8 cellular contexts compared by ENCODE assay signal in the genomic region with DNA sequence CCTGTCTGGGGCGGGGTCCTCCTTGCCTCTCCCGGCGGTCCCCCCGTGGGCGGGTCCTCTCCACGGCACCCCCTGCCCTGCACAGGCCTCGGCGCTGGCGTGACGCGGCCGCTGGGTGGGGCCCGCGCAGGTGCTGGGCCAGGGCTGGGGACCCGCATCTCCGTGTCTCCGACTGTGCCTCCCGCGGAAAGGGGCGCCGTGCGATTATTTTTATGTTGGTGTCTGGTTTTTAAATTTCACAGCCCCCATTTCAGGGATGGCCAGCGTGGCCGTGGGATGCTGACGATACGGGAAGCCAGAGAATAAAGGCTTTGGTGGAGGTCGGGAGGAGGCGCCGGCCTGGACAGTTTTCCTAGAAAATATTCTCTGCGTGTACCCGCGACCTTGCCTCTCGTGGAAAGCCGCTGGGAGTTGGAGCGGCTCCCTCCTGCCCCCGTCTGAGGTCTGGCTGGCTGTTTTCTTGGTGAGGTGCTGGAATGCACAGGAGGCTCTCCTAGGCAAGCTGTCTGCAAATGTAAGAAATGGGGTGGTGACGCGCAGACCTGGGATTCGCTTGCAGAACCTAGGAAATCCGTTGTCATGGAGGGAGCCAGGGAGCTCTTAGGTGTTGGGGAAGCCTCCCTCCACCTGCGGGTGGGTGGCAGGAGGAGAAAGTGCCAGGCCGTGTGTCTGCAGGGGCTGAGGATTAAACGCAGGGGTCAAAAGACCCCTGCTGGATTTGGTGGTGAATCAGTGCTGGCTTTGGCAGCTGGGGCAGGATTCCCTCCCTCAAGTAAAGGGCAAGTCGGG. TPM values are rescaled to one million over a fixed set of nuclear protein-coding genes. Genes with fewer than 3 reads are reported as not detected.
A peak's percentile ranks its signal among the peaks of the same experiment; 100 is the strongest.
DNase-seq lines count a peak whose midpoint lies in the region; ATAC-seq and TF ChIP-seq lines count a peak whose summit lies in the region.

No MANE protein-coding gene starts in this region.

- peak overlapping the region; percentile 52 for H3K4me3 ChIP-seq in WERI-Rb-1 (ENCODE audit: low read depth, low read length)
- peak overlapping the region; percentile 43 to 54 for H3K4me3 ChIP-seq in right atrium auricular region
- H3K4me3 ChIP-seq in BE2C (ENCODE audit: low read depth, low read length): no peak overlapping the region

- peaks cover 19% of the 10 kb centered on the region for H3K27me3 ChIP-seq in WERI-Rb-1 (ENCODE audit: insufficient read depth, low read depth, severe bottlenecking)
- H3K27me3 ChIP-seq in right atrium auricular region: no peaks in the 10 kb centered on the region
- peaks cover 37% of the 10 kb centered on the region for H3K27me3 ChIP-seq in BE2C

- ATAC-seq in HG03139 (IDR thresholded peaks at IDR 0.05; ENCODE audit: unreplicated experiment): no peak

- H3K9me3 ChIP-seq in WERI-Rb-1 (ENCODE audit: severe bottlenecking) (no peaks in the 10 kb centered on the region), right atrium auricular region (no peaks in the 10 kb centered on the region), BE2C (no peaks in the 10 kb centered on the region)

- H3K36me3 ChIP-seq in WERI-Rb-1 (no peaks in the 10 kb centered on the region), right atrium auricular region (no peaks in the 10 kb centered on the region), BE2C (no peaks in the 10 kb centered on the region)

- H3K4me1 ChIP-seq in right atrium auricular region (peaks cover 0 to 17% of the 10 kb centered on the region in 2 donors), BE2C (no peaks in the 10 kb centered on the region)

- TF ChIP-seq CTCF in WERI-Rb-1 (IDR thresholded peaks at IDR 0.05; ENCODE audit: low read depth, low read length): peak; percentile 28; the same call in 1 of the 2 replicates
- TF ChIP-seq CTCF in right atrium auricular region (IDR thresholded peaks at IDR 0.05): peak in 1 of 2 donors; percentile 38
- TF ChIP-seq CTCF in BE2C (IDR thresholded peaks at IDR 0.05; ENCODE audit: low read depth, low read length): no peak

- DNase-seq in COLO668 (lab: John Stamatoyannopoulos, UW; ENCODE audit: unreplicated experiment) (peak; percentile 4), WERI-Rb-1 (no peak), right atrium auricular region (ENCODE audit: low spot score) (no peak), pons (ENCODE audit: low spot score) (peak; percentile 28), NCI-H524 (lab: John Stamatoyannopoulos, UW) (no peak), NCI-H187 treated with DMSO at 0.1 percent for 48 hours (lab: John Stamatoyannopoulos, UW) (no peak), BE2C (no peak)

- H3K27ac ChIP-seq in WERI-Rb-1: no peak overlapping the region
- H3K27ac ChIP-seq in right atrium auricular region: no peak overlapping the region

RNA-seq across cellular contexts. Expression of gene JAKMIP3, which starts 28.7 kb away (rescaled TPM):
- total RNA-seq in right atrium auricular region: under 1 TPM; 0.20 to 0.44 TPM
- polyA plus RNA-seq in BE2C (2012; ENCODE audit: insufficient read depth, insufficient read length, low read depth): 0.79 TPM

RNA-seq across cellular contexts. Expression of gene BNIP3, which starts 55.4 kb away (rescaled TPM):
- total RNA-seq in right atrium auricular region: 100 to 1,000 TPM; 187 to 189 TPM
- 47.0 TPM for polyA plus RNA-seq in BE2C (2012; ENCODE audit: insufficient read depth, insufficient read length, low read depth)

Comparison
In these comparisons a context has a peak if more than half of its experiments do, and no peak if none do; other contexts are left out.
1. DNase-seq: peak in COLO668 (single experiment) and pons (single experiment); none in WERI-Rb-1 (single experiment), right atrium auricular region (single experiment), NCI-H524 (0 of 2), NCI-H187 treated with DMSO at 0.1 percent for 48 hours (single experiment) and BE2C (single experiment).